Comparison of ENCODE assay signal across 1 cellular context in the genomic region with DNA sequence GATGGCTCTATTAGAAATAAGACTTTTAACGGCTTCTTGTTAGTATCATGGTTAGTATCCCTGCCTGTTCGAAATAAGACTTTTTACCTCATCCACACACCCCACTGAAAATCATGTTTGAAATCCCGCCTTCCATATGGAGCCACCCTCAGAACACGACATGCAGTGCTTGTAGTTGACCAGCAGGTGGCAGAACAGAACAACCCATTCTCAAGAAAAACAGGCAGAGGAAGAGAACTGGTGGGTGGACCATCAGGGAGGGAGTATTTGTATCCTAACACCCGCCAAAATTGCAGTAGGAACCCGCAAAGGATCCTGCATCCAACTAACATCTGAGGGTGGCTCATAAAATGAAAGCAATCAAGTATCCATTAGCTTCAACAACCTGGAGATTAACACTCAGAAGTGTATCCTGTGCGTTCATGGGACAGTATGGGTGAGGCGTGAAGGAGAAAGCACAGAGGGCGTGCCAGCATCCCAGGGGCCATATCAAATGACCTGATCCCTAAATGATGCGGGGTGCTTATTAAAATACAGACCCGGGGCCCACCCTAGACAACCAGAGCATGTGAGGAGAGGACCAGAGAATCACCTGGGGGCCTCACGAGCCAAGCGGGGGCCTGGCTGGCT.
TF ChIP-seq lines count a peak whose summit lies in the region.

No MANE protein-coding gene starts in this region.

TF ChIP-seq in HepG2, 621 proteins besides CTCF, POLR2A, EP300 and RAD21 (continued from another document and continues in another):
- TF ChIP-seq, protein P1, sequence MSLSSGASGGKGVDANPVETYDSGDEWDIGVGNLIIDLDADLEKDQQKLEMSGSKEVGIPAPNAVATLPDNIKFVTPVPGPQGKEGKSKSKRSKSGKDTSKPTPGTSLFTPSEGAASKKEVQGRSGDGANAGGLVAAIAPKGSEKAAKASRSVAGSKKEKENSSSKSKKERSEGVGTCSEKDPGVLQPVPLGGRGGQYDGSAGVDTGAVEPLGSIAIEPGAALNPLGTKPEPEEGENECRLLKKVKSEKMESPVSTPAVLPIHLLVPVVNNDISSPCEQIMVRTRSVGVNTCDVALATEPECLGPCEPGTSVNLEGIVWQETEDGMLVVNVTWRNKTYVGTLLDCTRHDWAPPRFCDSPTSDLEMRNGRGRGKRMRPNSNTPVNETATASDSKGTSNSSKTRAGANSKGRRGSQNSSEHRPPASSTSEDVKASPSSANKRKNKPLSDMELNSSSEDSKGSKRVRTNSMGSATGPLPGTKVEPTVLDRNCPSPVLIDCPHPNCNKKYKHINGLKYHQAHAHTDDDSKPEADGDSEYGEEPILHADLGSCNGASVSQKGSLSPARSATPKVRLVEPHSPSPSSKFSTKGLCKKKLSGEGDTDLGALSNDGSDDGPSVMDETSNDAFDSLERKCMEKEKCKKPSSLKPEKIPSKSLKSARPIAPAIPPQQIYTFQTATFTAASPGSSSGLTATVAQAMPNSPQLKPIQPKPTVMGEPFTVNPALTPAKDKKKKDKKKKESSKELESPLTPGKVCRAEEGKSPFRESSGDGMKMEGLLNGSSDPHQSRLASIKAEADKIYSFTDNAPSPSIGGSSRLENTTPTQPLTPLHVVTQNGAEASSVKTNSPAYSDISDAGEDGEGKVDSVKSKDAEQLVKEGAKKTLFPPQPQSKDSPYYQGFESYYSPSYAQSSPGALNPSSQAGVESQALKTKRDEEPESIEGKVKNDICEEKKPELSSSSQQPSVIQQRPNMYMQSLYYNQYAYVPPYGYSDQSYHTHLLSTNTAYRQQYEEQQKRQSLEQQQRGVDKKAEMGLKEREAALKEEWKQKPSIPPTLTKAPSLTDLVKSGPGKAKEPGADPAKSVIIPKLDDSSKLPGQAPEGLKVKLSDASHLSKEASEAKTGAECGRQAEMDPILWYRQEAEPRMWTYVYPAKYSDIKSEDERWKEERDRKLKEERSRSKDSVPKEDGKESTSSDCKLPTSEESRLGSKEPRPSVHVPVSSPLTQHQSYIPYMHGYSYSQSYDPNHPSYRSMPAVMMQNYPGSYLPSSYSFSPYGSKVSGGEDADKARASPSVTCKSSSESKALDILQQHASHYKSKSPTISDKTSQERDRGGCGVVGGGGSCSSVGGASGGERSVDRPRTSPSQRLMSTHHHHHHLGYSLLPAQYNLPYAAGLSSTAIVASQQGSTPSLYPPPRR (CRISPR knock-in tag; IDR thresholded peaks at IDR 0.05; ENCODE audit: borderline replicate concordance): no peak
- TF ChIP-seq HDAC6 (IDR thresholded peaks at IDR 0.05; ENCODE audit: low read depth, low read length) (no peak), ZNF20 (CRISPR knock-in tag; IDR thresholded peaks at IDR 0.05) (no peak), ZNF367 (CRISPR knock-in tag; IDR thresholded peaks at IDR 0.05; ENCODE audit: borderline replicate concordance) (no peak), ZNF619 (CRISPR knock-in tag; IDR thresholded peaks at IDR 0.05) (no peak), TAF1 (CRISPR knock-in tag; IDR thresholded peaks at IDR 0.05) (no peak), ZNF563 (CRISPR knock-in tag; IDR thresholded peaks at IDR 0.05) (no peak), ATAD3A (CRISPR knock-in tag; IDR thresholded peaks at IDR 0.05) (no peak), IRF2 (CRISPR knock-in tag; IDR thresholded peaks at IDR 0.05) (no peak), ZNF143 (CRISPR knock-in tag; IDR thresholded peaks at IDR 0.05) (no peak), ZNF792 (CRISPR knock-in tag; IDR thresholded peaks at IDR 0.05) (no peak), TCF7 (IDR thresholded peaks at IDR 0.05; ENCODE audit: low read depth) (no peak), KDM5A (IDR thresholded peaks at IDR 0.05; ENCODE audit: borderline replicate concordance, low read length) (no peak), ZNF660 (CRISPR knock-in tag; IDR thresholded peaks at IDR 0.05; ENCODE audit: borderline replicate concordance, low read depth) (no peak), ZNF101 (CRISPR knock-in tag; IDR thresholded peaks at IDR 0.05; ENCODE audit: borderline replicate concordance, low read depth) (no peak), NCOA2 (CRISPR knock-in tag; IDR thresholded peaks at IDR 0.05) (no peak), FOXK1 (CRISPR knock-in tag; IDR thresholded peaks at IDR 0.05; ENCODE audit: borderline replicate concordance, low read depth) (no peak; the same call in 1 of the 2 replicates), ZFP37 (CRISPR knock-in tag; IDR thresholded peaks at IDR 0.05; ENCODE audit: borderline replicate concordance) (no peak), KLF9 (CRISPR knock-in tag; IDR thresholded peaks at IDR 0.05; ENCODE audit: low read depth) (no peak), ZNF572 (CRISPR knock-in tag; IDR thresholded peaks at IDR 0.05) (no peak), ERF (CRISPR knock-in tag; IDR thresholded peaks at IDR 0.05) (0 out of 2 replicates have a peak, but pooled peaks have one; percentile 41), MED13 (CRISPR knock-in tag; IDR thresholded peaks at IDR 0.05) (no peak), AHR (CRISPR knock-in tag; IDR thresholded peaks at IDR 0.05) (no peak), ZNF788 (CRISPR knock-in tag; IDR thresholded peaks at IDR 0.05; ENCODE audit: borderline replicate concordance) (no peak), FOXP1 (IDR thresholded peaks at IDR 0.05) (no peak), FOXP1 (CRISPR knock-in tag; IDR thresholded peaks at IDR 0.05) (no peak), MBD4 (IDR thresholded peaks at IDR 0.05; ENCODE audit: borderline replicate concordance, low read length) (no peak), ZNF350 (CRISPR knock-in tag; IDR thresholded peaks at IDR 0.05; ENCODE audit: borderline replicate concordance, low read depth) (no peak), TBL1XR1 (IDR thresholded peaks at IDR 0.05; ENCODE audit: borderline replicate concordance, low read length, partially characterized antibody) (peak; percentile 35), ZBTB3 (CRISPR knock-in tag; IDR thresholded peaks at IDR 0.05; ENCODE audit: borderline replicate concordance, low read depth) (no peak), IRX3 (CRISPR knock-in tag; IDR thresholded peaks at IDR 0.05; ENCODE audit: borderline replicate concordance, low read depth) (no peak), ISX (CRISPR knock-in tag; conservative IDR thresholded peaks at IDR 0.05) (no peak), ZNF432 (CRISPR knock-in tag; IDR thresholded peaks at IDR 0.05; ENCODE audit: borderline replicate concordance) (no peak)
- TF ChIP-seq, protein P2, sequence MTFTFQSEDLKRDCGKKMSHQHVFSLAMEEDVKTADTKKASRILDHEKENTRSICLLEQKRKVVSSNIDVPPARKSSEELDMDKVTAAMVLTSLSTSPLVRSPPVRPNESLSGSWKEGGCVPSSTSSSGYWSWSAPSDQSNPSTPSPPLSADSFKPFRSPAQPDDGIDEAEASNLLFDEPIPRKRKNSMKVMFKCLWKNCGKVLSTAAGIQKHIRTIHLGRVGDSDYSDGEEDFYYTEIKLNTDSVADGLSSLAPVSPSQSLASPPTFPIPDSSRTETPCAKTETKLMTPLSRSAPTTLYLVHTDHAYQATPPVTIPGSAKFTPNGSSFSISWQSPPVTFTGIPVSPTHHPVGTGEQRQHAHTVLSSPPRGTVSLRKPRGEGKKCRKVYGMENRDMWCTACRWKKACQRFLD (CRISPR knock-in tag; IDR thresholded peaks at IDR 0.05; ENCODE audit: borderline replicate concordance): no peak
- TF ChIP-seq, protein P3, sequence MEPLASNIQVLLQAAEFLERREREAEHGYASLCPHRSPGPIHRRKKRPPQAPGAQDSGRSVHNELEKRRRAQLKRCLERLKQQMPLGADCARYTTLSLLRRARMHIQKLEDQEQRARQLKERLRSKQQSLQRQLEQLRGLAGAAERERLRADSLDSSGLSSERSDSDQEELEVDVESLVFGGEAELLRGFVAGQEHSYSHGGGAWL (CRISPR knock-in tag; IDR thresholded peaks at IDR 0.05): no peak
- TF ChIP-seq, protein P4, sequence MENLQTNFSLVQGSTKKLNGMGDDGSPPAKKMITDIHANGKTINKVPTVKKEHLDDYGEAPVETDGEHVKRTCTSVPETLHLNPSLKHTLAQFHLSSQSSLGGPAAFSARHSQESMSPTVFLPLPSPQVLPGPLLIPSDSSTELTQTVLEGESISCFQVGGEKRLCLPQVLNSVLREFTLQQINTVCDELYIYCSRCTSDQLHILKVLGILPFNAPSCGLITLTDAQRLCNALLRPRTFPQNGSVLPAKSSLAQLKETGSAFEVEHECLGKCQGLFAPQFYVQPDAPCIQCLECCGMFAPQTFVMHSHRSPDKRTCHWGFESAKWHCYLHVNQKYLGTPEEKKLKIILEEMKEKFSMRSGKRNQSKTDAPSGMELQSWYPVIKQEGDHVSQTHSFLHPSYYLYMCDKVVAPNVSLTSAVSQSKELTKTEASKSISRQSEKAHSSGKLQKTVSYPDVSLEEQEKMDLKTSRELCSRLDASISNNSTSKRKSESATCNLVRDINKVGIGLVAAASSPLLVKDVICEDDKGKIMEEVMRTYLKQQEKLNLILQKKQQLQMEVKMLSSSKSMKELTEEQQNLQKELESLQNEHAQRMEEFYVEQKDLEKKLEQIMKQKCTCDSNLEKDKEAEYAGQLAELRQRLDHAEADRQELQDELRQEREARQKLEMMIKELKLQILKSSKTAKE (CRISPR knock-in tag; IDR thresholded peaks at IDR 0.05; ENCODE audit: borderline replicate concordance): no peak
- TF ChIP-seq, protein P5, sequence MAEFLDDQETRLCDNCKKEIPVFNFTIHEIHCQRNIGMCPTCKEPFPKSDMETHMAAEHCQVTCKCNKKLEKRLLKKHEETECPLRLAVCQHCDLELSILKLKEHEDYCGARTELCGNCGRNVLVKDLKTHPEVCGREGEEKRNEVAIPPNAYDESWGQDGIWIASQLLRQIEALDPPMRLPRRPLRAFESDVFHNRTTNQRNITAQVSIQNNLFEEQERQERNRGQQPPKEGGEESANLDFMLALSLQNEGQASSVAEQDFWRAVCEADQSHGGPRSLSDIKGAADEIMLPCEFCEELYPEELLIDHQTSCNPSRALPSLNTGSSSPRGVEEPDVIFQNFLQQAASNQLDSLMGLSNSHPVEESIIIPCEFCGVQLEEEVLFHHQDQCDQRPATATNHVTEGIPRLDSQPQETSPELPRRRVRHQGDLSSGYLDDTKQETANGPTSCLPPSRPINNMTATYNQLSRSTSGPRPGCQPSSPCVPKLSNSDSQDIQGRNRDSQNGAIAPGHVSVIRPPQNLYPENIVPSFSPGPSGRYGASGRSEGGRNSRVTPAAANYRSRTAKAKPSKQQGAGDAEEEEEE (CRISPR knock-in tag; IDR thresholded peaks at IDR 0.05; ENCODE audit: borderline replicate concordance): no peak
- TF ChIP-seq, protein P6, sequence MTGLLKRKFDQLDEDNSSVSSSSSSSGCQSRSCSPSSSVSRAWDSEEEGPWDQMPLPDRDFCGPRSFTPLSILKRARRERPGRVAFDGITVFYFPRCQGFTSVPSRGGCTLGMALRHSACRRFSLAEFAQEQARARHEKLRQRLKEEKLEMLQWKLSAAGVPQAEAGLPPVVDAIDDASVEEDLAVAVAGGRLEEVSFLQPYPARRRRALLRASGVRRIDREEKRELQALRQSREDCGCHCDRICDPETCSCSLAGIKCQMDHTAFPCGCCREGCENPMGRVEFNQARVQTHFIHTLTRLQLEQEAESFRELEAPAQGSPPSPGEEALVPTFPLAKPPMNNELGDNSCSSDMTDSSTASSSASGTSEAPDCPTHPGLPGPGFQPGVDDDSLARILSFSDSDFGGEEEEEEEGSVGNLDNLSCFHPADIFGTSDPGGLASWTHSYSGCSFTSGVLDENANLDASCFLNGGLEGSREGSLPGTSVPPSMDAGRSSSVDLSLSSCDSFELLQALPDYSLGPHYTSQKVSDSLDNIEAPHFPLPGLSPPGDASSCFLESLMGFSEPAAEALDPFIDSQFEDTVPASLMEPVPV (CRISPR knock-in tag; IDR thresholded peaks at IDR 0.05): no peak
- TF ChIP-seq, protein P7, sequence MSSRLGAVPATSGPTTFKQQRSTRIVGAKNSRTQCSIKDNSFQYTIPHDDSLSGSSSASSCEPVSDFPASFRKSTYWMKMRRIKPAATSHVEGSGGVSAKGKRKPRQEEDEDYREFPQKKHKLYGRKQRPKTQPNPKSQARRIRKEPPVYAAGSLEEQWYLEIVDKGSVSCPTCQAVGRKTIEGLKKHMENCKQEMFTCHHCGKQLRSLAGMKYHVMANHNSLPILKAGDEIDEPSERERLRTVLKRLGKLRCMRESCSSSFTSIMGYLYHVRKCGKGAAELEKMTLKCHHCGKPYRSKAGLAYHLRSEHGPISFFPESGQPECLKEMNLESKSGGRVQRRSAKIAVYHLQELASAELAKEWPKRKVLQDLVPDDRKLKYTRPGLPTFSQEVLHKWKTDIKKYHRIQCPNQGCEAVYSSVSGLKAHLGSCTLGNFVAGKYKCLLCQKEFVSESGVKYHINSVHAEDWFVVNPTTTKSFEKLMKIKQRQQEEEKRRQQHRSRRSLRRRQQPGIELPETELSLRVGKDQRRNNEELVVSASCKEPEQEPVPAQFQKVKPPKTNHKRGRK (CRISPR knock-in tag; IDR thresholded peaks at IDR 0.05): no peak
- TF ChIP-seq, protein P8, sequence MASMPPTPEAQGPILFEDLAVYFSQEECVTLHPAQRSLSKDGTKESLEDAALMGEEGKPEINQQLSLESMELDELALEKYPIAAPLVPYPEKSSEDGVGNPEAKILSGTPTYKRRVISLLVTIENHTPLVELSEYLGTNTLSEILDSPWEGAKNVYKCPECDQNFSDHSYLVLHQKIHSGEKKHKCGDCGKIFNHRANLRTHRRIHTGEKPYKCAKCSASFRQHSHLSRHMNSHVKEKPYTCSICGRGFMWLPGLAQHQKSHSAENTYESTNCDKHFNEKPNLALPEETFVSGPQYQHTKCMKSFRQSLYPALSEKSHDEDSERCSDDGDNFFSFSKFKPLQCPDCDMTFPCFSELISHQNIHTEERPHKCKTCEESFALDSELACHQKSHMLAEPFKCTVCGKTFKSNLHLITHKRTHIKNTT (CRISPR knock-in tag; IDR thresholded peaks at IDR 0.05): no peak
- TF ChIP-seq, protein P9, sequence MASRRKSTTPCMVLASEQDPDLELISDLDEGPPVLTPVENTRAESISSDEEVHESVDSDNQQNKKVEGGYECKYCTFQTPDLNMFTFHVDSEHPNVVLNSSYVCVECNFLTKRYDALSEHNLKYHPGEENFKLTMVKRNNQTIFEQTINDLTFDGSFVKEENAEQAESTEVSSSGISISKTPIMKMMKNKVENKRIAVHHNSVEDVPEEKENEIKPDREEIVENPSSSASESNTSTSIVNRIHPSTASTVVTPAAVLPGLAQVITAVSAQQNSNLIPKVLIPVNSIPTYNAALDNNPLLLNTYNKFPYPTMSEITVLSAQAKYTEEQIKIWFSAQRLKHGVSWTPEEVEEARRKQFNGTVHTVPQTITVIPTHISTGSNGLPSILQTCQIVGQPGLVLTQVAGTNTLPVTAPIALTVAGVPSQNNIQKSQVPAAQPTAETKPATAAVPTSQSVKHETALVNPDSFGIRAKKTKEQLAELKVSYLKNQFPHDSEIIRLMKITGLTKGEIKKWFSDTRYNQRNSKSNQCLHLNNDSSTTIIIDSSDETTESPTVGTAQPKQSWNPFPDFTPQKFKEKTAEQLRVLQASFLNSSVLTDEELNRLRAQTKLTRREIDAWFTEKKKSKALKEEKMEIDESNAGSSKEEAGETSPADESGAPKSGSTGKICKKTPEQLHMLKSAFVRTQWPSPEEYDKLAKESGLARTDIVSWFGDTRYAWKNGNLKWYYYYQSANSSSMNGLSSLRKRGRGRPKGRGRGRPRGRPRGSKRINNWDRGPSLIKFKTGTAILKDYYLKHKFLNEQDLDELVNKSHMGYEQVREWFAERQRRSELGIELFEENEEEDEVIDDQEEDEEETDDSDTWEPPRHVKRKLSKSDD (CRISPR knock-in tag; IDR thresholded peaks at IDR 0.05; ENCODE audit: low read depth): no peak
